In the genomic region with DNA sequence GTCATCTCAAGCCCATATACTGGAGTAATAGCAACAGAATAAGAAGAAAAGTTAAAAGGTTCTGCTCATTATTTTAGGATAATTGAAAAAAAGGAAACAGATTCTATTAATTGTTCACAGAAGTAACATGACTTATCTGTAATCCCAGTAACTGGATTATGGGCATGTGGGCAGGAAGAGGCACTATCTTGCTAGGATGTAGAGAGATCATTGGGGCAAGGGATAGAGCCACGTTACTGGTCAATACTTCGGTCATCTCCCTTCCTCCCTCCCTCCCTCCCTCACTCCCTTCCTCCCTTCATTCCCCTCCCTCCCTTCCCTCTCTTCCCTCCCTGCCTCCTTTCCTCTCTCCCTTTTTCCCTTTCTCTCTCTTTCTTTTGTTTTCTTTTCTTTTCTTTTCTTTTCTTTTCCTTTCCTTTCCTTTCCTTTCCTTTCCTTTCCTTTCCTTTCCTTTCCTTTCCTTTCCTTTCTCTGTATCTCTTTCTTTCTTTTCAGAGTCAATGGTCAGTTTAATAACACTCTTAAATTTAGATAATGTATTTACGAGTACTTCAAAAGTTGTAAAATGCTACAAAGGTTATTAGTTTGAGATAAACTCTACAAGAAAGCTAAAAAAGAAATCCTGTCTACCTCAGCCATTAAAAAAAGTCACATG, we compare ENCODE assay signal across 29 cellular contexts.
"Had no signal": no experiment of that assay in that cellular context is flagged by ENCODE, and none has a peak within 500 bp of the region (broad histone marks: within the 10 kb centered on the region; RNA-seq: fewer than 3 reads in every experiment).

No MANE protein-coding gene starts in this region.

- DNase-seq: activated CD4-positive, alpha-beta memory T cell treated with anti-CD3 and anti-CD28 coated beads for 36 hours; activated CD4-positive, alpha-beta T cell treated with anti-CD3 and anti-CD28 coated beads, Interleukin-2, amount 10 ng/mL, durations not matched to agents 24 days and 14 days; activated CD4-positive, CD25-positive, alpha-beta regulatory T cell treated with anti-CD3 and anti-CD28 coated beads, Interleukin-2, amount 50 U/mL, for 72 hours; activated CD8-positive, alpha-beta memory T cell treated with anti-CD3 and anti-CD28 coated beads, Interleukin-2, amount 50 U/mL, for 4 hours; activated effector memory CD4-positive, alpha-beta T cell treated with anti-CD3 and anti-CD28 coated beads, Interleukin-2, amount 50 U/mL, for 16 hours; activated naive CD4-positive, alpha-beta T cell treated with anti-CD3 and anti-CD28 coated beads for 36 hours; activated naive CD8-positive, alpha-beta T cell treated with anti-CD3 and anti-CD28 coated beads for 36 hours; activated T-cell treated with anti-CD3 and anti-CD28 coated beads, Interleukin-2, amount 50 U/mL, for 1 hour; adrenal gland; aorta; body of pancreas; dorsolateral prefrontal cortex; effector memory CD4-positive, alpha-beta T cell; gastrocnemius medialis; immature natural killer cell; kidney; lower lobe of right lung; mesenchymal stem cell; ovary; retina; spleen; stimulated activated naive CD4-positive, alpha-beta T cell; T-helper 17 cell; T1000; WERI-Rb-1 had no signal

- H3K4me3 ChIP-seq: adrenal gland, body of pancreas, coronary artery, dorsolateral prefrontal cortex, gastrocnemius medialis, lower lobe of right lung, ovary, prostate gland, spleen, suprapubic skin, tibial nerve had no signal

- H3K27me3 ChIP-seq: adrenal gland, body of pancreas, dorsolateral prefrontal cortex, gastrocnemius medialis, ovary, suprapubic skin, tibial nerve had no signal

- H3K27ac ChIP-seq: adrenal gland, body of pancreas, coronary artery, gastrocnemius medialis, lower lobe of right lung, ovary, prostate gland, spleen, suprapubic skin, tibial nerve, WERI-Rb-1 had no signal

- ATAC-seq: body of pancreas, gastrocnemius medialis, lower lobe of right lung, T-helper 17 cell had no signal

- H3K36me3 ChIP-seq: adrenal gland, gastrocnemius medialis, lower lobe of right lung, ovary, prostate gland, spleen, suprapubic skin, tibial nerve, WERI-Rb-1 had no signal

- H3K9me3 ChIP-seq: adrenal gland, body of pancreas, gastrocnemius medialis, lower lobe of right lung, ovary, prostate gland, spleen, suprapubic skin, tibial nerve had no signal

- H3K4me1 ChIP-seq: body of pancreas, lower lobe of right lung, prostate gland, spleen, suprapubic skin, tibial nerve had no signal
